ENCODE assay signal across 9 cellular contexts in genomic region chr11:111177037-111177988, GRCh38.
DNase-seq lines count a peak whose midpoint lies in the region; ATAC-seq and TF ChIP-seq lines count a peak whose summit lies in the region.
"Had no signal": no experiment of that assay in that cellular context is flagged by ENCODE, and none has a peak within 500 bp of the region (broad histone marks: within the 10 kb centered on the region; RNA-seq: fewer than 3 reads in every experiment).

No MANE protein-coding gene starts in this region.

- no peaks in the 10 kb centered on the region for H3K4me1 ChIP-seq in stomach
- H3K4me1 ChIP-seq: A549 had no signal

- no peak for TF ChIP-seq CTCF in stomach (IDR thresholded peaks at IDR 0.05)

- H3K27me3 ChIP-seq in stomach, result no peaks in the 10 kb centered on the region

- no peak for TF ChIP-seq POLR2A in stomach (IDR thresholded peaks at IDR 0.05)

- WGBS in stomach, 5 donors, result 20 to 46% (median 33%) methylated on average over 1 of the region's 1 CpG

- DNase-seq in SIG-M5 treated with dmso at 0.1 percent for 504 hours (lab: John Stamatoyannopoulos, UW; ENCODE audit: unreplicated experiment) (peak; percentile 25), SIG-M5 (lab: John Stamatoyannopoulos, UW) (no peak), NCI-H82 treated with DMSO at 0.1 percent for 48 hours (lab: John Stamatoyannopoulos, UW; ENCODE audit: unreplicated experiment) (peak; percentile 49), stomach (no peak), Right ventricle myocardium inferior (ENCODE audit: missing footprints) (no peak), posterior cingulate gyrus (no peak), activated T-cell treated with anti-CD3 and anti-CD28 coated beads for 4 hours (no peak)

- no peak overlapping the region for H3K4me3 ChIP-seq in stomach
- H3K4me3 ChIP-seq: A549 had no signal

- TF ChIP-seq EP300 in stomach (IDR thresholded peaks at IDR 0.05), result no peak

- intact Hi-C loops in stomach (cut with DNase I; ENCODE audit: low total_unique reads) (no loop called here), Right ventricle myocardium inferior (cut with DNase I) (no loop called here), posterior cingulate gyrus (cut with DNase I) (no loop called here)

- no peaks in the 10 kb centered on the region for H3K9me3 ChIP-seq in stomach
- H3K9me3 ChIP-seq: A549 had no signal

- H3K27ac ChIP-seq in stomach, result no peak overlapping the region
- H3K27ac ChIP-seq: A549 had no signal

- peak; percentile 79 for ATAC-seq in HG02981 (IDR thresholded peaks at IDR 0.05; ENCODE audit: unreplicated experiment)
- ATAC-seq in Right ventricle myocardium inferior, result no peak
- ATAC-seq: A549 had no signal

- no peaks in the 10 kb centered on the region for H3K36me3 ChIP-seq in stomach

Comparison
In these comparisons a context has a peak if more than half of its experiments do, and no peak if none do; other contexts are left out.
1. DNase-seq: peak in SIG-M5 treated with dmso at 0.1 percent for 504 hours (single experiment) and NCI-H82 treated with DMSO at 0.1 percent for 48 hours (single experiment); none in SIG-M5 (single experiment), stomach (single experiment), Right ventricle myocardium inferior (single experiment), posterior cingulate gyrus (0 of 10) and activated T-cell treated with anti-CD3 and anti-CD28 coated beads for 4 hours (single experiment).